ENCODE assay signal across 8 cellular contexts in genomic region chr20:18506744-18507143, GRCh38. TPM values are rescaled to one million over a fixed set of nuclear protein-coding genes. Genes with fewer than 3 reads are reported as not detected.
A peak's percentile ranks its signal among the peaks of the same experiment; 100 is the strongest.
DNase-seq lines count a peak whose midpoint lies in the region; ATAC-seq, FAIRE-seq and TF ChIP-seq lines count a peak whose summit lies in the region.

No MANE protein-coding gene starts in this region.

- H3K27me3 ChIP-seq in CD4-positive, CD25-positive, alpha-beta regulatory T cell (ENCODE audit: control insufficient read depth, insufficient read depth, low read length) = no peaks in the 10 kb centered on the region
- H3K27me3 ChIP-seq in astrocyte (ENCODE audit: insufficient read depth, low read length) = peaks cover 6% of the 10 kb centered on the region
- H3K27me3 ChIP-seq in mesenchymal stem cell (ENCODE audit: control insufficient read depth in 1 of 2, insufficient read depth in 1 of 2, low read length in 2 of 2) = no peaks in the 10 kb centered on the region
- no peaks in the 10 kb centered on the region for H3K27me3 ChIP-seq in vagina

- DNase-seq in CD4-positive, CD25-positive, alpha-beta regulatory T cell = peak in 1 of 3 donors; percentile 53
- peak; percentile 60 for DNase-seq in NCI-H146 (lab: John Stamatoyannopoulos, UW)
- no peak for DNase-seq in astrocyte (ENCODE audit: low read depth)
- peak; percentile 11 for DNase-seq in mesenchymal stem cell
- DNase-seq in vagina (ENCODE audit: extremely low spot score in 2 of 2) = no peak
- no peak for DNase-seq in NCI-H2029 (lab: John Stamatoyannopoulos, UW)
- DNase-seq in H4 (ENCODE audit: low spot score) = no peak

- no peak overlapping the region for H2BK5ac ChIP-seq in mesenchymal stem cell (ENCODE audit: low read depth, low read length, poor library complexity, severe bottlenecking)

- no peaks in the 10 kb centered on the region for H4K20me1 ChIP-seq in astrocyte (ENCODE audit: insufficient read depth, low read length)

- H2BK120ac ChIP-seq in mesenchymal stem cell (ENCODE audit: low read depth, low read length) = no peak overlapping the region

- 90% methylated on average over 5 of the region's 8 CpGs for WGBS in mesenchymal stem cell

- peak overlapping the region; percentile 99 for H3K27ac ChIP-seq in CD4-positive, CD25-positive, alpha-beta regulatory T cell (ENCODE audit: insufficient read depth, low read length, poor library complexity, severe bottlenecking)
- H3K27ac ChIP-seq in astrocyte (ENCODE audit: low read depth, low read length) (peak overlapping the region; percentile 96), mesenchymal stem cell (ENCODE audit: low read length, poor library complexity, severe bottlenecking) (no peak overlapping the region), vagina (peak overlapping the region; percentile 93)

- peaks cover 6% of the 10 kb centered on the region for H3K27me3 Mint-ChIP-seq in CD4-positive, CD25-positive, alpha-beta regulatory T cell
- H3K27me3 Mint-ChIP-seq in astrocyte (ENCODE audit: low read depth, unreplicated experiment) = no peaks in the 10 kb centered on the region

- H3K27ac Mint-ChIP-seq in CD4-positive, CD25-positive, alpha-beta regulatory T cell = peak overlapping the region; percentile 100
- H3K27ac Mint-ChIP-seq in astrocyte (ENCODE audit: unreplicated experiment) = peak overlapping the region; percentile 99

- peaks cover 4 to 48% (median 36%) of the 10 kb centered on the region in 4 donors for H3K4me1 Mint-ChIP-seq in CD4-positive, CD25-positive, alpha-beta regulatory T cell
- H3K4me1 Mint-ChIP-seq in astrocyte (ENCODE audit: low read depth, unreplicated experiment) = peaks cover 9% of the 10 kb centered on the region

- peaks cover 32% of the 10 kb centered on the region for H3K79me2 ChIP-seq in astrocyte (ENCODE audit: insufficient read depth, low read length)

- H3K4me1 ChIP-seq in CD4-positive, CD25-positive, alpha-beta regulatory T cell (ENCODE audit: control insufficient read depth, insufficient read depth, low read length, poor library complexity, severe bottlenecking) = peaks cover 23% of the 10 kb centered on the region
- peaks cover 8% of the 10 kb centered on the region for H3K4me1 ChIP-seq in astrocyte (ENCODE audit: insufficient read depth, low read length)
- peaks cover 6% of the 10 kb centered on the region for H3K4me1 ChIP-seq in mesenchymal stem cell (ENCODE audit: control insufficient read depth, insufficient read depth, low read depth, low read length)
- peaks cover 17% of the 10 kb centered on the region for H3K4me1 ChIP-seq in vagina

- H3K9ac ChIP-seq in astrocyte (ENCODE audit: low read length) (peak overlapping the region; percentile 88), mesenchymal stem cell (ENCODE audit: low read length) (peak overlapping the region; percentile 95)

- H3K9me3 ChIP-seq in CD4-positive, CD25-positive, alpha-beta regulatory T cell (ENCODE audit: control insufficient read depth in 2 of 2, low read length in 2 of 2) = no peaks in the 10 kb centered on the region
- no peaks in the 10 kb centered on the region for H3K9me3 ChIP-seq in astrocyte (ENCODE audit: insufficient read depth, low read depth, low read length)
- H3K9me3 ChIP-seq in mesenchymal stem cell (ENCODE audit: control insufficient read depth, low read length) = no peaks in the 10 kb centered on the region
- no peaks in the 10 kb centered on the region for H3K9me3 ChIP-seq in vagina

- H3K23ac ChIP-seq in mesenchymal stem cell (ENCODE audit: low read length in 2 of 2) = no peak overlapping the region

- no peak overlapping the region for H2BK12ac ChIP-seq in mesenchymal stem cell (ENCODE audit: low read length in 2 of 2)

- peaks cover 13% of the 10 kb centered on the region for H3K36me3 ChIP-seq in CD4-positive, CD25-positive, alpha-beta regulatory T cell (ENCODE audit: control insufficient read depth, insufficient read depth, low read length)
- peaks cover 18% of the 10 kb centered on the region for H3K36me3 ChIP-seq in astrocyte (ENCODE audit: insufficient read depth, low read length)
- H3K36me3 ChIP-seq in mesenchymal stem cell (ENCODE audit: control insufficient read depth in 1 of 2, insufficient read depth in 2 of 2, low read depth in 1 of 2, low read length in 2 of 2) = peaks cover 5 to 20% of the 10 kb centered on the region in 2 experiments
- H3K36me3 ChIP-seq in vagina = peaks cover 0 to 5% of the 10 kb centered on the region in 2 donors

- H3K14ac ChIP-seq in mesenchymal stem cell (ENCODE audit: low read length in 2 of 2) = no peak overlapping the region

- H2AFZ ChIP-seq in astrocyte (ENCODE audit: low read depth, low read length) (peak overlapping the region; percentile 95), mesenchymal stem cell (ENCODE audit: low read depth, low read length) (no peak overlapping the region)

- H3K36me3 Mint-ChIP-seq in CD4-positive, CD25-positive, alpha-beta regulatory T cell = peaks cover 23% of the 10 kb centered on the region
- peaks cover 2% of the 10 kb centered on the region for H3K36me3 Mint-ChIP-seq in astrocyte (ENCODE audit: low read depth, unreplicated experiment)

- peak overlapping the region; percentile 10 for H4K8ac ChIP-seq in mesenchymal stem cell (ENCODE audit: low read length)

- H4K91ac ChIP-seq in mesenchymal stem cell (ENCODE audit: low read length) = no peak overlapping the region

- H2BK15ac ChIP-seq in mesenchymal stem cell (ENCODE audit: low read depth, poor library complexity, severe bottlenecking) = no peak overlapping the region

- no peak overlapping the region for H3K18ac ChIP-seq in mesenchymal stem cell (ENCODE audit: low read depth in 1 of 2, low read length in 2 of 2)

- TF ChIP-seq POLR2A in vagina (IDR thresholded peaks at IDR 0.05) = no peak

- intact Hi-C loops in vagina (cut with DNase I) = no loop called here

- H3K9me3 Mint-ChIP-seq in CD4-positive, CD25-positive, alpha-beta regulatory T cell = peaks cover 0 to 1% (median 0%) of the 10 kb centered on the region in 7 donors
- no peaks in the 10 kb centered on the region for H3K9me3 Mint-ChIP-seq in astrocyte (ENCODE audit: unreplicated experiment)

- H3K4me3 Mint-ChIP-seq in CD4-positive, CD25-positive, alpha-beta regulatory T cell = peak overlapping the region; percentile 95 to 100 (median 98)
- H3K4me3 Mint-ChIP-seq in astrocyte (ENCODE audit: unreplicated experiment) = peak overlapping the region; percentile 100

- H2AK5ac ChIP-seq in mesenchymal stem cell (ENCODE audit: low read length, severe bottlenecking) = no peak overlapping the region

- H3K4me2 ChIP-seq in astrocyte (ENCODE audit: low read length) = peak overlapping the region; percentile 95
- H3K4me2 ChIP-seq in mesenchymal stem cell (ENCODE audit: low read length, poor library complexity, severe bottlenecking) = peak overlapping the region; percentile 70

- peaks cover 15% of the 10 kb centered on the region for H3K79me1 ChIP-seq in mesenchymal stem cell (replicated peaks; ENCODE audit: low read length, poor library complexity, severe bottlenecking)

- no peak for FAIRE-seq in astrocyte (lab: Jason Lieb, UNC)

- no peak overlapping the region for H3K4ac ChIP-seq in mesenchymal stem cell (ENCODE audit: low read depth in 1 of 2, low read length in 2 of 2)

- no peak for ATAC-seq in CD4-positive, CD25-positive, alpha-beta regulatory T cell (ENCODE audit: low read depth in 2 of 2)
- ATAC-seq in HG03039 (IDR thresholded peaks at IDR 0.05; ENCODE audit: unreplicated experiment) = no peak

- H3K4me3 ChIP-seq in CD4-positive, CD25-positive, alpha-beta regulatory T cell (ENCODE audit: low read depth, low read length) = peak overlapping the region; percentile 94
- peak overlapping the region; percentile 93 for H3K4me3 ChIP-seq in astrocyte (ENCODE audit: insufficient read depth, low read depth, low read length)
- peak overlapping the region in 1 of 2 experiments; percentile 91 for H3K4me3 ChIP-seq in mesenchymal stem cell (ENCODE audit: insufficient read depth in 1 of 2, low read depth in 1 of 2, low read length in 2 of 2)
- peak overlapping the region; percentile 78 to 84 for H3K4me3 ChIP-seq in vagina

- TF ChIP-seq CTCF in astrocyte (IDR thresholded peaks at IDR 0.05; ENCODE audit: insufficient read depth, low read depth, low read length) (no peak), vagina (IDR thresholded peaks at IDR 0.05) (no peak)

RNA-seq across cellular contexts. Expression of gene SEC23B, which starts 1.0 kb away (rescaled TPM):
- total RNA-seq in CD4-positive, CD25-positive, alpha-beta regulatory T cell = 57.7 TPM
- polyA plus RNA-seq in CD4-positive, CD25-positive, alpha-beta regulatory T cell = 10 to 100 TPM; 45.0 to 54.5 (median 46.9) TPM
- total RNA-seq in astrocyte (61.5 and 66.4 TPM in 2 replicates), vagina (30.7 TPM)
- polyA plus RNA-seq in mesenchymal stem cell (2013, experiment 1 of 2) = 22.5 TPM
- polyA plus RNA-seq in mesenchymal stem cell (2013, experiment 2 of 2) = 22.8 TPM
- 45.8 and 50.2 TPM in 2 replicates for total RNA-seq in H4 (2014; rRNA removed; shearing (Covaris generic))

RNA-seq across cellular contexts. Expression of gene RBBP9, which starts 9.7 kb away (rescaled TPM):
- 6.5 TPM for total RNA-seq in CD4-positive, CD25-positive, alpha-beta regulatory T cell
- 10 to 100 TPM in 1 of 4 donors, 1 to 10 TPM in 3; 8.1 to 10.1 (median 9.2) TPM for polyA plus RNA-seq in CD4-positive, CD25-positive, alpha-beta regulatory T cell
- total RNA-seq in astrocyte (12.8 and 14.4 TPM in 2 replicates), vagina (11.0 TPM)
- 9.2 TPM for polyA plus RNA-seq in mesenchymal stem cell (2013, experiment 1 of 2)
- 9.5 TPM for polyA plus RNA-seq in mesenchymal stem cell (2013, experiment 2 of 2)
- 10.7 and 19.0 TPM in 2 replicates for total RNA-seq in H4 (2014; rRNA removed; shearing (Covaris generic))

RNA-seq across cellular contexts. Expression of gene POLR3F, which starts 39.6 kb away (rescaled TPM):
- 6.8 TPM for total RNA-seq in CD4-positive, CD25-positive, alpha-beta regulatory T cell
- 1 to 10 TPM; 5.0 to 9.2 (median 8.1) TPM for polyA plus RNA-seq in CD4-positive, CD25-positive, alpha-beta regulatory T cell
- total RNA-seq in astrocyte (11.6 and 12.8 TPM in 2 replicates), vagina (8.1 TPM)
- polyA plus RNA-seq in mesenchymal stem cell (2013, experiment 1 of 2) = 6.6 TPM
- 6.9 TPM for polyA plus RNA-seq in mesenchymal stem cell (2013, experiment 2 of 2)
- 14.4 and 17.5 TPM in 2 replicates for total RNA-seq in H4 (2014; rRNA removed; shearing (Covaris generic))

RNA-seq across cellular contexts. Expression of gene DZANK1, which starts 39.9 kb away (rescaled TPM):
- total RNA-seq in CD4-positive, CD25-positive, alpha-beta regulatory T cell = 2.2 TPM
- under 1 TPM; 0.23 to 0.85 (median 0.66) TPM for polyA plus RNA-seq in CD4-positive, CD25-positive, alpha-beta regulatory T cell
- 2.3 and 3.0 TPM in 2 replicates for total RNA-seq in astrocyte
- 0.98 TPM for polyA plus RNA-seq in mesenchymal stem cell (2013, experiment 1 of 2)
- 0.95 TPM for polyA plus RNA-seq in mesenchymal stem cell (2013, experiment 2 of 2)
- 2.9 TPM for total RNA-seq in vagina
- 0.66 and 0.80 TPM in 2 replicates for total RNA-seq in H4 (2014; rRNA removed; shearing (Covaris generic))

Comparison
In these comparisons a context has a peak if more than half of its experiments do, and no peak if none do; other contexts are left out.
1. DNase-seq: peak in NCI-H146 (single experiment) and mesenchymal stem cell (single experiment); none in astrocyte (single experiment), vagina (0 of 2), NCI-H2029 (single experiment) and H4 (single experiment).